Comparison of ENCODE assay signal across 27 cellular contexts in genomic region chr1:202901555-202901954, GRCh38.
"Had no signal": no experiment of that assay in that cellular context is flagged by ENCODE, and none has a peak within 500 bp of the region (broad histone marks: within the 10 kb centered on the region; RNA-seq: fewer than 3 reads in every experiment).

No MANE protein-coding gene starts in this region.

- H3K27ac Mint-ChIP-seq: stimulated activated effector memory CD8-positive, alpha-beta T cell treated with anti-CD3 and anti-CD28 coated beads, Interleukin-12 subunit alpha, Interleukin-12 subunit beta, amount 100 ng/mL, for 72 hours; stimulated activated memory B cell treated with anti-CD40 and anti-IgM and Interleukin-4, amounts not matched to agents 10 μg/mL and 1 μg/mL and 100 μg/mL, for 72 hours; stimulated activated naive B cell treated with anti-CD40 and anti-IgM and Interleukin-4, amounts not matched to agents 10 μg/mL and 1 μg/mL and 100 μg/mL, for 72 hours; stimulated activated naive CD8-positive, alpha-beta T cell treated with anti-CD3 and anti-CD28 coated beads, Interleukin-15, Interleukin-2, amounts not matched to agents 100 ng/mL and 50 ng/mL, for 24 hours; type B pancreatic cell had no signal

- H3K4me3 Mint-ChIP-seq: stimulated activated effector memory CD8-positive, alpha-beta T cell treated with anti-CD3 and anti-CD28 coated beads, Interleukin-12 subunit alpha, Interleukin-12 subunit beta, amount 100 ng/mL, for 72 hours; stimulated activated memory B cell treated with anti-CD40 and anti-IgM and Interleukin-4, amounts not matched to agents 10 μg/mL and 1 μg/mL and 100 μg/mL, for 72 hours; stimulated activated naive B cell treated with anti-CD40 and anti-IgM and Interleukin-4, amounts not matched to agents 10 μg/mL and 1 μg/mL and 100 μg/mL, for 72 hours; stimulated activated naive CD8-positive, alpha-beta T cell treated with anti-CD3 and anti-CD28 coated beads, Interleukin-15, amount 100 ng/mL, for 72 hours; stimulated activated naive CD8-positive, alpha-beta T cell treated with anti-CD3 and anti-CD28 coated beads, Interleukin-15, Interleukin-2, amounts not matched to agents 100 ng/mL and 50 ng/mL, for 24 hours; type B pancreatic cell had no signal

- H3K4me1 Mint-ChIP-seq: stimulated activated effector memory CD8-positive, alpha-beta T cell treated with anti-CD3 and anti-CD28 coated beads, Interleukin-12 subunit alpha, Interleukin-12 subunit beta, amount 100 ng/mL, for 72 hours; stimulated activated memory B cell treated with anti-CD40 and anti-IgM and Interleukin-4, amounts not matched to agents 10 μg/mL and 1 μg/mL and 100 μg/mL, for 72 hours; stimulated activated naive B cell treated with anti-CD40 and anti-IgM and Interleukin-4, amounts not matched to agents 10 μg/mL and 1 μg/mL and 100 μg/mL, for 72 hours; stimulated activated naive CD8-positive, alpha-beta T cell treated with anti-CD3 and anti-CD28 coated beads, Interleukin-15, amount 100 ng/mL, for 72 hours had no signal

- DNase-seq: stimulated activated CD4-positive, alpha-beta T cell treated with anti-CD3 and anti-CD28 coated beads, Interleukin-2, amount 100 ng/mL, for 48 hours; stimulated activated CD4-positive, alpha-beta T cell treated with anti-CD3 and anti-CD28 coated beads, Interleukin-4, amount 100 ng/mL, for 1 hour; stimulated activated CD4-positive, alpha-beta T cell treated with anti-CD3 and anti-CD28 coated beads, Interleukin-4, amount 100 ng/mL, for 24 hours; stimulated activated CD4-positive, alpha-beta T cell treated with anti-CD3 and anti-CD28 coated beads, Interleukin-4, amount 100 ng/mL, for 4 hours; stimulated activated CD8-positive, alpha-beta memory T cell treated with anti-CD3 and anti-CD28 coated beads, Interleukin-4, amount 100 ng/mL, for 48 hours; stimulated activated naive B cell treated with anti-CD40 and anti-IgM and Interleukin-4, amounts not matched to agents 10 μg/mL and 1 μg/mL and 100 μg/mL, for 72 hours; stimulated activated naive CD4-positive, alpha-beta T cell; stimulated activated naive CD4-positive, alpha-beta T cell treated with Interleukin-2 at 50 U/mL for 16 hours; stimulated activated naive CD8-positive, alpha-beta T cell treated with anti-CD3 and anti-CD28 coated beads, Interleukin-15, amount 100 ng/mL, for 72 hours; stimulated activated naive CD8-positive, alpha-beta T cell treated with anti-CD3 and anti-CD28 coated beads, Interleukin-15, Interleukin-2, amounts not matched to agents 100 U/mL and 50 U/mL, for 24 hours; stomach; substantia nigra; thyroid gland; tibial artery; transverse colon; trophoblast cell; upper lobe of left lung; upper lobe of right lung; uterus had no signal

- H3K36me3 ChIP-seq: uterus had no signal

- H3K27me3 Mint-ChIP-seq: stimulated activated memory B cell treated with anti-CD40 and anti-IgM and Interleukin-4, amounts not matched to agents 10 μg/mL and 1 μg/mL and 100 μg/mL, for 72 hours; stimulated activated naive B cell treated with anti-CD40 and anti-IgM and Interleukin-4, amounts not matched to agents 10 μg/mL and 1 μg/mL and 100 μg/mL, for 72 hours; stimulated activated naive CD8-positive, alpha-beta T cell treated with anti-CD3 and anti-CD28 coated beads, Interleukin-15, amount 100 ng/mL, for 72 hours; stimulated activated naive CD8-positive, alpha-beta T cell treated with anti-CD3 and anti-CD28 coated beads, Interleukin-15, Interleukin-2, amounts not matched to agents 100 ng/mL and 50 ng/mL, for 24 hours; type B pancreatic cell had no signal

- H3K27me3 ChIP-seq: stomach, suprapubic skin, thyroid gland, tibial artery, tibial nerve, transverse colon, upper lobe of left lung, upper lobe of right lung, uterus, vagina had no signal

- H3K27ac ChIP-seq: stomach, suprapubic skin, thoracic aorta, thyroid gland, tibial artery, tibial nerve, transverse colon, upper lobe of left lung, upper lobe of right lung, uterus, vagina had no signal

- H3K9me3 Mint-ChIP-seq: stimulated activated effector memory CD8-positive, alpha-beta T cell treated with anti-CD3 and anti-CD28 coated beads, Interleukin-12 subunit alpha, Interleukin-12 subunit beta, amount 100 ng/mL, for 72 hours; stimulated activated memory B cell treated with anti-CD40 and anti-IgM and Interleukin-4, amounts not matched to agents 10 μg/mL and 1 μg/mL and 100 μg/mL, for 72 hours; stimulated activated naive B cell treated with anti-CD40 and anti-IgM and Interleukin-4, amounts not matched to agents 10 μg/mL and 1 μg/mL and 100 μg/mL, for 72 hours; stimulated activated naive CD8-positive, alpha-beta T cell treated with anti-CD3 and anti-CD28 coated beads, Interleukin-15, amount 100 ng/mL, for 72 hours; stimulated activated naive CD8-positive, alpha-beta T cell treated with anti-CD3 and anti-CD28 coated beads, Interleukin-15, Interleukin-2, amounts not matched to agents 100 ng/mL and 50 ng/mL, for 24 hours; type B pancreatic cell had no signal

- H3K4me3 ChIP-seq: stomach, suprapubic skin, thoracic aorta, thyroid gland, tibial artery, tibial nerve, transverse colon, upper lobe of left lung, upper lobe of right lung, uterus, vagina had no signal

- H3K9me3 ChIP-seq: stomach, suprapubic skin, thoracic aorta, thyroid gland, tibial artery, tibial nerve, transverse colon, upper lobe of left lung, upper lobe of right lung, uterus, vagina had no signal

- H3K4me1 ChIP-seq: stomach, suprapubic skin, thyroid gland, tibial artery, tibial nerve, transverse colon, upper lobe of left lung, upper lobe of right lung, uterus, vagina had no signal

- ATAC-seq: stimulated activated effector memory CD8-positive, alpha-beta T cell treated with anti-CD3 and anti-CD28 coated beads, Interleukin-12 subunit alpha, Interleukin-12 subunit beta, amount 100 ng/mL, for 72 hours; stimulated activated memory B cell treated with anti-CD40 and anti-IgM and Interleukin-4, amounts not matched to agents 10 μg/mL and 1 μg/mL and 100 μg/mL, for 72 hours; stimulated activated naive B cell treated with anti-CD40 and anti-IgM and Interleukin-4, amounts not matched to agents 10 μg/mL and 1 μg/mL and 100 μg/mL, for 72 hours; stimulated activated naive CD8-positive, alpha-beta T cell treated with anti-CD3 and anti-CD28 coated beads, Interleukin-15, amount 100 ng/mL, for 72 hours; stimulated activated naive CD8-positive, alpha-beta T cell treated with anti-CD3 and anti-CD28 coated beads, Interleukin-15, Interleukin-2, amounts not matched to agents 100 U/mL and 50 U/mL, for 24 hours; upper lobe of right lung had no signal
